In the genomic region with DNA sequence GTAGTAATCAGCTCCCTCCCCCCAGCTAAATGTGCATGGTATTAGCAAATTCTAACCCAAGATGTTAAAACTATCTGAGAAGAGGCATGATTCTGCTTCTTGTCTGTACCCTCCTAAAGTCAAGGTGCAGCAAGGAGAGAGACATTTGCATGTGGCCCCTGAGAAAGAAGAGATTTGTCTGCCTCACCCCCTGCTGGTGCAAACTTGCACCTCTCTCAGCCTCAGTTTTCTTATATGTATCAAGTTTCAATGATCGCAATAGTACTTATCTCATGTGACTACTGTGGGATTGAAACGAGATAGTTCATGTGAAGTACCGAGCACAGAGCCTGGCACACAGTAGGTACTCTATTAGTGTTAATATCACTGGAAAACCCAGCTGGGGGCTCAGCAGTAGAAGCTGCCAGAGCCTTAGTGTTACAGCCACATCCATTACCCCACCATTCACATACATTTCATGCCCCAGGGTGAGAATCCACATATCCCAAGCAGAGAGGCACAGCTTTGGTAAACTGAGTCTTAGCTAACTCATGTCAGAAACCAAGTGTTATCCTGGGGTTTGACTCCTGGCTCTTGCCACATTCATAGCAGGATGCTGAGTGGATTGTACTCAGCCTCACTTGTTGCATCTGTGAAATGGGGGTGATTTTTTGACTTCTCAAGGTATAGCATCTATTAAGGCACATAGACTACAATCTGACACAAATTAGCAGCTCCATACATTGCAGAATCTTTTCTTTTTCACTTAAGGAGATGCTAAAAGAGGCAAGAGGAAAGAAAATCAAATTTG, we compare ENCODE assay signal across 8 cellular contexts. TPM values are rescaled to one million over a fixed set of nuclear protein-coding genes. Genes with fewer than 3 reads are reported as not detected.
DNase-seq lines count a peak whose midpoint lies in the region; ATAC-seq, FAIRE-seq and TF ChIP-seq lines count a peak whose summit lies in the region.

No MANE protein-coding gene starts in this region.

- H3F3A ChIP-seq in PC-9 (ENCODE audit: insufficient read depth, low read depth), result peaks cover 99% of the 10 kb centered on the region

- H3K9me2 ChIP-seq in PC-9 (ENCODE audit: insufficient read depth), result no peaks in the 10 kb centered on the region; the same call in 1 of the 2 replicates

- WGBS in A549 (ENCODE audit: missing lambda C conversion rate), result 74% methylated on average over 3 of the region's 3 CpGs

- no peak for FAIRE-seq in A549 (lab: Jason Lieb, UNC)
- no peak for FAIRE-seq in frontal cortex (lab: Jason Lieb, UNC)

- ATAC-seq in A549 (no peak), GM18867 (IDR thresholded peaks at IDR 0.05; ENCODE audit: unreplicated experiment) (peak; percentile 37), esophagus mucosa (no peak)

- peak overlapping the region; percentile 61 for H3K4me2 ChIP-seq in A549
- peak overlapping the region; percentile 74 for H3K4me2 ChIP-seq in PC-9

- peaks cover 83% of the 10 kb centered on the region for H3K36me3 ChIP-seq in PC-9 (ENCODE audit: low read depth)

- H3K27ac ChIP-seq in A549 (peak overlapping the region; percentile 76 to 87), PC-9 (peak overlapping the region; percentile 94)

- H3K4me1 ChIP-seq in A549 (peaks cover 97% of the 10 kb centered on the region), PC-9 (replicated peaks; ENCODE audit: insufficient read depth) (peaks cover 100% of the 10 kb centered on the region)

- no peak overlapping the region for H2AFZ ChIP-seq in PC-9

- no peak for TF ChIP-seq CTCF in A549 (IDR thresholded peaks at IDR 0.05)
- no peak for TF ChIP-seq CTCF in PC-9 (conservative IDR thresholded peaks at IDR 0.05)
- TF ChIP-seq CTCF in fibroblast of mammary gland (conservative IDR thresholded peaks at IDR 0.05; ENCODE audit: control insufficient read depth, insufficient read depth, low read depth, low read length), result peak; percentile 33

- no peaks in the 10 kb centered on the region for H3K27me3 ChIP-seq in PC-9 (ENCODE audit: insufficient read depth, low read depth)

- POLR2A ChIA-PET in A549 (lab: Yijun Ruan, JAX) (no interaction called here), PC-9 (lab: Charles Lee; ENCODE audit: unreplicated experiment) (no interaction called here)

- 0 out of 2 replicates have a peak, but pooled peaks cover 3% of the 10 kb centered on the region for H4K20me1 ChIP-seq in PC-9 (ENCODE audit: insufficient read depth)

- peaks cover 98% of the 10 kb centered on the region for H3K79me2 ChIP-seq in PC-9 (ENCODE audit: low read depth)

- DNase-seq in A549 (ENCODE audit: low read depth in 1 of 2, low spot score in 1 of 2) (no peak), PC-9 (no peak), fibroblast of mammary gland (ENCODE audit: low read depth) (no peak), NCI-H2029 (lab: John Stamatoyannopoulos, UW) (no peak), frontal cortex (ENCODE audit: low spot score in 2 of 2) (no peak), ureter (ENCODE audit: low spot score) (no peak)

- BruUV-seq in PC-9 (replicated peaks; lab: Mats Ljungman, UMichigan), result no TSS peak

- TF ChIP-seq POLR2A in A549 (IDR thresholded peaks at IDR 0.05; ENCODE audit: low read length), result no peak

- intact Hi-C loops in PC-9 (cut with micrococcal nuclease; ENCODE audit: unreplicated experiment), result no loop called here

- TF ChIP-seq RAD21 in A549 (conservative IDR thresholded peaks at IDR 0.05 in 1 of 2, IDR thresholded peaks at IDR 0.05 in 1 of 2), result peak in 1 of 2 experiments; percentile 19; a peak in 2 of 5 replicates

- CTCF ChIA-PET in A549 (lab: Yijun Ruan, JAX), result interaction anchor here (0.8 to 3.7 kb wide), 6 partner anchors 8 to 237 kb away, joined by 3 to 17 read pairs (median 4); no protein-coding TSS in a partner anchor
- CTCF ChIA-PET in PC-9 (lab: Charles Lee), result interaction anchor here (0.6 kb wide), 1 partner anchor 563 kb away, joined by 12 read pairs; no protein-coding TSS in a partner anchor

- no peak for TF ChIP-seq EP300 in A549 (IDR thresholded peaks at IDR 0.05)

- no peak overlapping the region for H3K4me3 ChIP-seq in A549
- no peak overlapping the region for H3K4me3 ChIP-seq in PC-9
- no peak overlapping the region for H3K4me3 ChIP-seq in fibroblast of mammary gland (ENCODE audit: control insufficient read depth, low read depth, low read length)

- H3K9me3 ChIP-seq in A549, result no peaks in the 10 kb centered on the region
- no peaks in the 10 kb centered on the region for H3K9me3 ChIP-seq in PC-9 (ENCODE audit: insufficient read depth, low read depth)

TF ChIP-seq in A549, 52 proteins besides CTCF, POLR2A, EP300 and RAD21:
- TF ChIP-seq, protein P1, sequence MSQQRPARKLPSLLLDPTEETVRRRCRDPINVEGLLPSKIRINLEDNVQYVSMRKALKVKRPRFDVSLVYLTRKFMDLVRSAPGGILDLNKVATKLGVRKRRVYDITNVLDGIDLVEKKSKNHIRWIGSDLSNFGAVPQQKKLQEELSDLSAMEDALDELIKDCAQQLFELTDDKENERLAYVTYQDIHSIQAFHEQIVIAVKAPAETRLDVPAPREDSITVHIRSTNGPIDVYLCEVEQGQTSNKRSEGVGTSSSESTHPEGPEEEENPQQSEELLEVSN (IDR thresholded peaks at IDR 0.05; ENCODE audit: borderline replicate concordance, low read depth), result no peak
- TF ChIP-seq TP53 (CRISPR knock-in tag; IDR thresholded peaks at IDR 0.05), result no peak
- TF ChIP-seq HDAC2 (IDR thresholded peaks at IDR 0.05), result no peak
- no peak for TF ChIP-seq RARB (CRISPR knock-in tag; IDR thresholded peaks at IDR 0.05)
- TF ChIP-seq FOXS1 (CRISPR knock-in tag; IDR thresholded peaks at IDR 0.05), result no peak
- TF ChIP-seq FOSB (CRISPR knock-in tag; IDR thresholded peaks at IDR 0.05), result no peak
- TF ChIP-seq, protein P2, sequence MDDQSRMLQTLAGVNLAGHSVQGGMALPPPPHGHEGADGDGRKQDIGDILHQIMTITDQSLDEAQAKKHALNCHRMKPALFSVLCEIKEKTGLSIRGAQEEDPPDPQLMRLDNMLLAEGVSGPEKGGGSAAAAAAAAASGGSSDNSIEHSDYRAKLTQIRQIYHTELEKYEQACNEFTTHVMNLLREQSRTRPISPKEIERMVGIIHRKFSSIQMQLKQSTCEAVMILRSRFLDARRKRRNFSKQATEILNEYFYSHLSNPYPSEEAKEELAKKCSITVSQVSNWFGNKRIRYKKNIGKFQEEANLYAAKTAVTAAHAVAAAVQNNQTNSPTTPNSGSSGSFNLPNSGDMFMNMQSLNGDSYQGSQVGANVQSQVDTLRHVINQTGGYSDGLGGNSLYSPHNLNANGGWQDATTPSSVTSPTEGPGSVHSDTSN (IDR thresholded peaks at IDR 0.05), result no peak
- TF ChIP-seq REST (IDR thresholded peaks at IDR 0.05), result no peak
- TF ChIP-seq HEYL (CRISPR knock-in tag; IDR thresholded peaks at IDR 0.05), result no peak
- TF ChIP-seq RFX5 (IDR thresholded peaks at IDR 0.05), result no peak
- TF ChIP-seq ESRRA (IDR thresholded peaks at IDR 0.05; ENCODE audit: borderline replicate concordance, low read length), result no peak
- TF ChIP-seq NFE2L2 (conservative IDR thresholded peaks at IDR 0.05; ENCODE audit: low read length), result no peak

RNA-seq across cellular contexts. Expression of gene CD44, which starts 24.9 kb away (rescaled TPM):
- polyA plus RNA-seq in A549 (2011; rRNA removed), result 309 and 350 TPM in 2 replicates
- 153 and 218 TPM in 2 replicates for polyA plus RNA-seq in A549 (2012; cell fraction: cytosol; rRNA removed)
- polyA plus RNA-seq in A549 (2012; cell fraction: nucleus; rRNA removed), result 265 and 417 TPM in 2 replicates
- 545 to 587 TPM (median 585 TPM) in 3 replicates for polyA plus RNA-seq in A549 (2017; fragmentation: RNase III; extraction: RNeasy Plus Mini Kit Qiagen cat#74134 plus additional on column Dnase treatment)
- polyA minus RNA-seq in A549 (2011; rRNA and poly(A)+ RNA removed), result 385 and 445 TPM in 2 replicates
- total RNA-seq in PC-9 (2021), result 775 and 872 TPM in 2 replicates
- total RNA-seq in frontal cortex, result 4.1 TPM
- total RNA-seq in ureter, result 348 TPM
- 814 TPM for total RNA-seq in esophagus mucosa

Comparison
In these comparisons a context has a peak if more than half of its experiments do, and no peak if none do; other contexts are left out.
1. RNA of gene CD44, which starts 24.9 kb away (total RNA-seq): 814 TPM in esophagus mucosa (single experiment), 775 to 872 TPM in PC-9 and 348 TPM in ureter (single experiment); 4.1 TPM in frontal cortex (single experiment); every median in the first group is over 10 times any median in the second.